ENCODE assay signal across 9 cellular contexts in the genomic region with DNA sequence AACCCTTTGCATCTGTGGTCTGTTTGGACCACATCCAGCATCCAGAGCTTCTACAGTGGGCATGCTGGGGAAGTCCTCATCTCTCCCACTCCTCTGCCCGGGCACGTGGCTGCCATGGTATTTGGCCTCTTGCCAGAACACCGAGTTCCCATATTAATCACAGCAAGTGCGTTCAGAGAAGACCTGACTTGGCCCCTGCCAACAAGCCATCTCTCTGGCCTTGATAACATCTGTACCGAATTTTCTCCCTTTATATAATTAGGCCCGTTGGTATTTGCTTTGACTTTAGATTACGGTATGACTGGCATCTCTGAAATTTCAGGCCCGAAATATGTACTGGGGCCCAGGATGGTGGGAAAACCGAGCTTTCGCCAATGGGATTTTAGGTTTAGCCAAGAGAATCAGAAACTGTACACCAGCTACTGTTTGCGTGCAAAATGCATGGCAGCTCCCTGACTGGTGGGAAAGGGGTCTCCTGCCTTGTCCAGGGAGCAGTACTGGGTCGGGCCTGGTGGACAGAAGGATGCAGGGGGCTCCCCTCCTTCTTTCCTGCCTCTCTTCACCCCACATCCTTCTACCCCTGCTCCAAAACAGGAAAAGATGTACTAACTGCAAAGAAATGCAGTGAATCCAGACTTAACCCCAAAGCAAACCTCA.
DNase-seq lines count a peak whose midpoint lies in the region; ATAC-seq, FAIRE-seq and TF ChIP-seq lines count a peak whose summit lies in the region.
"Had no signal": no experiment of that assay in that cellular context is flagged by ENCODE, and none has a peak within 500 bp of the region (broad histone marks: within the 10 kb centered on the region; RNA-seq: fewer than 3 reads in every experiment).

No MANE protein-coding gene starts in this region.

- peak overlapping the region in 1 of 2 experiments; percentile 67 for H2BK12ac ChIP-seq in mesenchymal stem cell (ENCODE audit: low read length in 2 of 2)

- no peak overlapping the region for H2BK120ac ChIP-seq in mesenchymal stem cell (ENCODE audit: low read depth, low read length)

- TF ChIP-seq CTCF in AG10803 (conservative IDR thresholded peaks at IDR 0.05; ENCODE audit: low read length): no peak
- no peak for TF ChIP-seq CTCF in mammary epithelial cell (conservative IDR thresholded peaks at IDR 0.05 in 1 of 2, IDR thresholded peaks at IDR 0.05 in 1 of 2; ENCODE audit: extremely low read depth in 1 of 2, insufficient read depth in 1 of 2, low read depth in 1 of 2, low read length in 2 of 2)

- ATAC-seq in HG02678 (IDR thresholded peaks at IDR 0.05; ENCODE audit: unreplicated experiment): no peak
- ATAC-seq in GM21737 (IDR thresholded peaks at IDR 0.05; ENCODE audit: unreplicated experiment): no peak
- ATAC-seq in GM18870 (IDR thresholded peaks at IDR 0.05; ENCODE audit: unreplicated experiment): no peak

- peak overlapping the region in 1 of 2 experiments; percentile 66 for H3K23ac ChIP-seq in mesenchymal stem cell (ENCODE audit: low read length in 2 of 2)

- peak overlapping the region; percentile 56 for H4K8ac ChIP-seq in mesenchymal stem cell (ENCODE audit: low read length)

- CTCF ChIA-PET in mammary epithelial cell (lab: Charles Lee; ENCODE audit: low non-redundant PET): no interaction called here

- WGBS in mammary epithelial cell (ENCODE audit: low coverage, missing lambda C conversion rate): 40% methylated on average over 11 of the region's 12 CpGs
- WGBS in mesenchymal stem cell: 86% methylated on average over 12 of the region's 12 CpGs

- dilution Hi-C loops in mammary epithelial cell (cut with HindIII; ENCODE audit: low sequenced_read_pairs): no loop called here

- peaks cover 95% of the 10 kb centered on the region for H3K79me2 ChIP-seq in mammary epithelial cell (ENCODE audit: insufficient read depth, low read length)

- intact Hi-C loops in mammary epithelial cell (cut with micrococcal nuclease): loop anchor here (5.0 kb wide), 1 partner anchor 33 kb away; no protein-coding TSS in a partner anchor

- no peak overlapping the region for H2BK5ac ChIP-seq in mesenchymal stem cell (ENCODE audit: low read depth, low read length, poor library complexity, severe bottlenecking)

- H3K79me1 ChIP-seq in mesenchymal stem cell (replicated peaks; ENCODE audit: low read length, poor library complexity, severe bottlenecking): peaks cover 35% of the 10 kb centered on the region

- peaks cover 33% of the 10 kb centered on the region for H3K36me3 ChIP-seq in mammary epithelial cell (ENCODE audit: insufficient read depth, low read length)
- H3K36me3 ChIP-seq in mesenchymal stem cell (ENCODE audit: control insufficient read depth in 1 of 2, insufficient read depth in 2 of 2, low read depth in 1 of 2, low read length in 2 of 2): peaks cover 6 to 29% of the 10 kb centered on the region in 2 experiments

- H2BK15ac ChIP-seq in mesenchymal stem cell (ENCODE audit: low read depth, poor library complexity, severe bottlenecking): no peak overlapping the region

- no TSS peak for BruUV-seq in mammary epithelial cell (replicated peaks; lab: Mats Ljungman, UMichigan)

- H3K4me3 ChIP-seq in AG10803 (ENCODE audit: low read length): no peak overlapping the region
- H3K4me3 ChIP-seq in mammary epithelial cell (replicated peaks in 1 of 3; ENCODE audit: insufficient read depth in 1 of 3, low read depth in 2 of 3, low read length in 3 of 3): no peak overlapping the region
- no peak overlapping the region for H3K4me3 ChIP-seq in mesenchymal stem cell (ENCODE audit: insufficient read depth in 1 of 2, low read depth in 1 of 2, low read length in 2 of 2)

- H3K4me1 ChIP-seq in mammary epithelial cell (ENCODE audit: insufficient read depth, low read length) (peaks cover 29% of the 10 kb centered on the region), mesenchymal stem cell (ENCODE audit: control insufficient read depth, insufficient read depth, low read depth, low read length) (peaks cover 25% of the 10 kb centered on the region)

- H4K20me1 ChIP-seq in mammary epithelial cell (ENCODE audit: insufficient read depth, low read length): no peaks in the 10 kb centered on the region

- in situ Hi-C loops in mammary epithelial cell (cut with MboI; ENCODE audit: low sequenced_read_pairs in 2 of 2): no loop called here

- FAIRE-seq in HTR-8/SVneo (lab: Jason Lieb, UNC): no peak
- FAIRE-seq: islet of Langerhans had no signal

- no peak overlapping the region for H2AFZ ChIP-seq in mammary epithelial cell (ENCODE audit: low read depth, low read length)
- no peak overlapping the region for H2AFZ ChIP-seq in mesenchymal stem cell (ENCODE audit: low read depth, low read length)

- H3K18ac ChIP-seq in mesenchymal stem cell (ENCODE audit: low read depth in 1 of 2, low read length in 2 of 2): peak overlapping the region; percentile 57 to 85

- H3K14ac ChIP-seq in mesenchymal stem cell (ENCODE audit: low read length in 2 of 2): no peak overlapping the region

- H3K27ac ChIP-seq in mammary epithelial cell (ENCODE audit: insufficient read depth, low read depth, low read length) (peak overlapping the region; percentile 19), mesenchymal stem cell (ENCODE audit: low read length, poor library complexity, severe bottlenecking) (peak overlapping the region; percentile 71)

- H3K9ac ChIP-seq in mammary epithelial cell (ENCODE audit: insufficient read depth, low read length) (no peak overlapping the region), mesenchymal stem cell (ENCODE audit: low read length) (peak overlapping the region; percentile 63)

- DNase-seq in AG10803 (ENCODE audit: low read depth) (peak; percentile 97), HTR-8/SVneo (ENCODE audit: insufficient read length, low spot score) (peak; percentile 73), mammary epithelial cell (peak; percentile 68), mesenchymal stem cell (no peak)
- no peak for DNase-seq in activated CD8-positive, alpha-beta memory T cell treated with anti-CD3 and anti-CD28 coated beads, Interleukin-2, amount 50 U/mL, for 48 hours

- H3K9me3 ChIP-seq in mammary epithelial cell (replicated peaks; ENCODE audit: insufficient read depth, low read length) (no peaks in the 10 kb centered on the region), mesenchymal stem cell (ENCODE audit: control insufficient read depth, low read length) (peaks cover 3% of the 10 kb centered on the region)

- peak overlapping the region; percentile 90 for H2AK5ac ChIP-seq in mesenchymal stem cell (ENCODE audit: low read length, severe bottlenecking)

- peak overlapping the region; percentile 79 for H4K91ac ChIP-seq in mesenchymal stem cell (ENCODE audit: low read length)

- no peak overlapping the region for H3K4ac ChIP-seq in mesenchymal stem cell (ENCODE audit: low read depth in 1 of 2, low read length in 2 of 2)

- H3K4me2 ChIP-seq in mammary epithelial cell (ENCODE audit: insufficient read depth, low read depth, low read length): no peak overlapping the region
- H3K4me2 ChIP-seq in mesenchymal stem cell (ENCODE audit: low read length, poor library complexity, severe bottlenecking): no peak overlapping the region

- H3K27me3 ChIP-seq in mammary epithelial cell (ENCODE audit: insufficient read depth, low read length) (no peaks in the 10 kb centered on the region), mesenchymal stem cell (ENCODE audit: control insufficient read depth in 1 of 2, insufficient read depth in 1 of 2, low read length in 2 of 2) (no peaks in the 10 kb centered on the region)

Comparison
In these comparisons a context has a peak if more than half of its experiments do, and no peak if none do; other contexts are left out.
1. DNase-seq: peak in AG10803 (single experiment), HTR-8/SVneo (single experiment) and mammary epithelial cell (single experiment); none in mesenchymal stem cell (single experiment) and activated CD8-positive, alpha-beta memory T cell treated with anti-CD3 and anti-CD28 coated beads, Interleukin-2, amount 50 U/mL, for 48 hours (single experiment).